In genomic region chr7:12111461-12112405, GRCh38 we compare ENCODE assay signal across 8 cellular contexts.
DNase-seq lines count a peak whose midpoint lies in the region; ATAC-seq and TF ChIP-seq lines count a peak whose summit lies in the region.

No MANE protein-coding gene starts in this region.

- H3K27me3 ChIP-seq in Panc1 (ENCODE audit: control insufficient read depth, insufficient read depth, low read length) = no peaks in the 10 kb centered on the region

- peak; percentile 27 for DNase-seq in COLO668 (lab: John Stamatoyannopoulos, UW; ENCODE audit: unreplicated experiment)
- peak; percentile 67 for DNase-seq in Panc1 (ENCODE audit: low read depth, low spot score)
- peak; percentile 27 for DNase-seq in dedifferentiated amniotic fluid mesenchymal stem cell (ENCODE audit: extremely low spot score)
- DNase-seq in ureter (ENCODE audit: low spot score) = peak; percentile 76
- DNase-seq in epidermal melanocyte (ENCODE audit: insufficient read length, low spot score) = no peak
- DNase-seq in NCI-H2029 (lab: John Stamatoyannopoulos, UW) = no peak

- H3K4me1 ChIP-seq in Panc1 (ENCODE audit: control insufficient read depth, insufficient read depth, low read length) (peaks cover 47% of the 10 kb centered on the region), mesodermal cell (ENCODE audit: control insufficient read depth, insufficient read depth, low read length, poor library complexity, severe bottlenecking) (peaks cover 3% of the 10 kb centered on the region)

- BruUV-seq in Panc1 (replicated peaks; lab: Mats Ljungman, UMichigan) = no TSS peak

- H3K9me3 ChIP-seq in Panc1 (ENCODE audit: control insufficient read depth, insufficient read depth, low read depth, low read length) (no peaks in the 10 kb centered on the region), mesodermal cell (ENCODE audit: control insufficient read depth, low read length) (no peaks in the 10 kb centered on the region)

- in situ Hi-C loops in Panc1 (cut with HindIII; ENCODE audit: low pct_unique_long_range_greater_than_20kb, low sequenced_read_pairs) = no loop called here

- CTCF ChIA-PET in Panc1 (lab: Charles Lee) = interaction anchor here (0.7 kb wide), 1 partner anchor 129 kb away, joined by 4 read pairs; no protein-coding TSS in a partner anchor

- H3K4me3 ChIP-seq in Panc1 (ENCODE audit: low read depth in 2 of 2, low read length in 2 of 2) = peak overlapping the region; percentile 57 to 63
- peak overlapping the region; percentile 18 for H3K4me3 ChIP-seq in mesodermal cell (ENCODE audit: extremely low read depth, insufficient read depth, low read length, poor library complexity, severe bottlenecking)

- 24 to 26% methylated on average over 29 to 45 of the region's 46 CpGs for WGBS in mesodermal cell (ENCODE audit: insufficient coverage in 2 of 2), 2 experiments

- intact Hi-C loops in Panc1 (cut with micrococcal nuclease; ENCODE audit: unreplicated experiment) = loop anchor here (5.0 kb wide), 2 partner anchors 101 to 211 kb away; partner anchors contain the start of gene TMEM106B

- H3K27ac ChIP-seq in Panc1 (ENCODE audit: low read length) (peak overlapping the region; percentile 97), mesodermal cell (ENCODE audit: low read depth, low read length, severe bottlenecking) (no peak overlapping the region)

- no peaks in the 10 kb centered on the region for H3K36me3 ChIP-seq in Panc1 (ENCODE audit: control insufficient read depth, insufficient read depth, low read length)
- H3K36me3 ChIP-seq in mesodermal cell (ENCODE audit: control insufficient read depth, insufficient read depth, low read length) = no peaks in the 10 kb centered on the region

- POLR2A ChIA-PET in Panc1 (lab: Charles Lee) = no interaction called here

- peak; percentile 93 for ATAC-seq in Panc1
- ATAC-seq in GM18520 (IDR thresholded peaks at IDR 0.05; ENCODE audit: unreplicated experiment) = no peak

- TF ChIP-seq CTCF in Panc1 (IDR thresholded peaks at IDR 0.05) = peak; percentile 75

Comparison
In these comparisons a context has a peak if more than half of its experiments do, and no peak if none do; other contexts are left out.
1. DNase-seq: peak in COLO668 (single experiment), Panc1 (single experiment), dedifferentiated amniotic fluid mesenchymal stem cell (single experiment) and ureter (single experiment); none in epidermal melanocyte (single experiment) and NCI-H2029 (single experiment).